Comparison of ENCODE assay signal across 17 cellular contexts in genomic region chr12:77796775-77797174, GRCh38. TPM values are rescaled to one million over a fixed set of nuclear protein-coding genes. Genes with fewer than 3 reads are reported as not detected.
DNase-seq lines count a peak whose midpoint lies in the region; ATAC-seq and TF ChIP-seq lines count a peak whose summit lies in the region.
"Had no signal": no experiment of that assay in that cellular context is flagged by ENCODE, and none has a peak within 500 bp of the region (broad histone marks: within the 10 kb centered on the region; RNA-seq: fewer than 3 reads in every experiment).

No MANE protein-coding gene starts in this region.

- no peak overlapping the region for H2BK15ac ChIP-seq in IMR-90 (ENCODE audit: low read depth, low read length)

- TF ChIP-seq CTCF in IMR-90 (conservative IDR thresholded peaks at IDR 0.05; ENCODE audit: low read depth, low read length): no peak
- TF ChIP-seq CTCF in mammary epithelial cell (conservative IDR thresholded peaks at IDR 0.05 in 1 of 2, IDR thresholded peaks at IDR 0.05 in 1 of 2; ENCODE audit: extremely low read depth in 1 of 2, insufficient read depth in 1 of 2, low read depth in 1 of 2, low read length in 2 of 2): no peak

- H3K36me3 ChIP-seq in IMR-90 (ENCODE audit: control insufficient read depth, insufficient read depth, low read length) (no peaks in the 10 kb centered on the region), mammary epithelial cell (ENCODE audit: insufficient read depth, low read length) (no peaks in the 10 kb centered on the region)
- H3K36me3 ChIP-seq: gastrocnemius medialis, vagina had no signal

- H3K4me3 ChIP-seq in IMR-90 (ENCODE audit: insufficient read depth, low read depth, low read length) (no peak overlapping the region), mammary epithelial cell (replicated peaks in 1 of 3; ENCODE audit: insufficient read depth in 1 of 3, low read depth in 2 of 3, low read length in 3 of 3) (no peak overlapping the region)
- H3K4me3 ChIP-seq: gastrocnemius medialis, lung, PC-9, vagina had no signal

- no peak for TF ChIP-seq RAD21 in IMR-90 (IDR thresholded peaks at IDR 0.05; ENCODE audit: low read length)

- H3K27ac ChIP-seq in IMR-90 (ENCODE audit: insufficient read depth, low read length) (no peak overlapping the region), mammary epithelial cell (ENCODE audit: insufficient read depth, low read depth, low read length) (no peak overlapping the region)
- H3K27ac ChIP-seq: gastrocnemius medialis, PC-9, vagina had no signal

- H2BK5ac ChIP-seq in IMR-90 (ENCODE audit: low read depth, low read length, poor library complexity, severe bottlenecking): no peak overlapping the region

- no peak overlapping the region for H2AK5ac ChIP-seq in IMR-90 (ENCODE audit: low read depth, low read length)

- H3K9ac ChIP-seq in IMR-90 (ENCODE audit: low read depth, low read length) (no peak overlapping the region), mammary epithelial cell (ENCODE audit: insufficient read depth, low read length) (no peak overlapping the region)

- in situ Hi-C loops in IMR-90 (cut with MboI; ENCODE audit: low sequenced_read_pairs) (no loop called here), mammary epithelial cell (cut with MboI; ENCODE audit: low sequenced_read_pairs in 2 of 2) (no loop called here)

- H3K9me3 ChIP-seq in IMR-90 (ENCODE audit: control insufficient read depth, insufficient read depth, low read length) (no peaks in the 10 kb centered on the region), mammary epithelial cell (replicated peaks; ENCODE audit: insufficient read depth, low read length) (no peaks in the 10 kb centered on the region)
- H3K9me3 ChIP-seq: gastrocnemius medialis, vagina had no signal

- no peak for TF ChIP-seq POLR2A in IMR-90 (IDR thresholded peaks at IDR 0.05; ENCODE audit: low read depth, low read length)

- dilution Hi-C loops in IMR-90 (cut with HindIII; ENCODE audit: low sequenced_read_pairs, unreplicated experiment) (no loop called here), mammary epithelial cell (cut with HindIII; ENCODE audit: low sequenced_read_pairs) (no loop called here)

- no peak overlapping the region for H4K8ac ChIP-seq in IMR-90 (ENCODE audit: low read depth in 2 of 2, low read length in 2 of 2)

- H4K5ac ChIP-seq in IMR-90 (ENCODE audit: low read depth, low read length): no peak overlapping the region

- H2AFZ ChIP-seq in IMR-90 (replicated peaks; ENCODE audit: low read length, poor library complexity) (no peak overlapping the region), mammary epithelial cell (ENCODE audit: low read depth, low read length) (no peak overlapping the region)
- H2AFZ ChIP-seq: PC-9 had no signal

- H4K20me1 ChIP-seq in IMR-90 (ENCODE audit: insufficient read depth, low read length): no peaks in the 10 kb centered on the region
- no peaks in the 10 kb centered on the region for H4K20me1 ChIP-seq in mammary epithelial cell (ENCODE audit: insufficient read depth, low read length)

- POLR2A ChIA-PET in IMR-90 (lab: Charles Lee; ENCODE audit: unreplicated experiment): interaction anchor here (0.5 kb wide), 1 partner anchor 131 kb away, joined by 4 read pairs; no protein-coding TSS in a partner anchor

- BruUV-seq in IMR-90 (replicated peaks; lab: Mats Ljungman, UMichigan): no TSS peak
- BruUV-seq in mammary epithelial cell (replicated peaks; lab: Mats Ljungman, UMichigan): no TSS peak

- H3K4me2 ChIP-seq in IMR-90 (ENCODE audit: low read depth, low read length) (no peak overlapping the region), mammary epithelial cell (ENCODE audit: insufficient read depth, low read depth, low read length) (no peak overlapping the region)
- H3K4me2 ChIP-seq: PC-9 had no signal

- H3K18ac ChIP-seq in IMR-90 (ENCODE audit: low read depth, low read length): no peak overlapping the region

- no peak overlapping the region for H3K23ac ChIP-seq in IMR-90 (ENCODE audit: low read depth, low read length)

- H3K27me3 ChIP-seq in IMR-90 (ENCODE audit: control insufficient read depth, insufficient read depth, low read length): no peaks in the 10 kb centered on the region
- no peaks in the 10 kb centered on the region for H3K27me3 ChIP-seq in mammary epithelial cell (ENCODE audit: insufficient read depth, low read length)
- H3K27me3 ChIP-seq: gastrocnemius medialis, vagina had no signal

- CTCF ChIA-PET in IMR-90 (lab: Yijun Ruan, JAX) (no interaction called here), mammary epithelial cell (lab: Charles Lee; ENCODE audit: low non-redundant PET) (no interaction called here)

- DNase-seq in AG08396 (ENCODE audit: low spot score) (peak; percentile 4), IMR-90 (peak; percentile 40), mammary epithelial cell (peak; percentile 41), iris pigment epithelial cell (ENCODE audit: low read depth) (peak; percentile 82), UCSD-AML1 (lab: John Stamatoyannopoulos, UW; ENCODE audit: unreplicated experiment) (no peak), cerebellum (ENCODE audit: low spot score) (no peak)
- DNase-seq in activated CD4-positive, alpha-beta T cell treated with anti-CD3 and anti-CD28 coated beads, Interleukin-2, amount 50 U/mL, for 1 hour: no peak
- DNase-seq: activated CD8-positive, alpha-beta memory T cell treated with anti-CD3 and anti-CD28 coated beads for 24 hours; amygdala; gastrocnemius medialis; natural killer cell; NCI-H1930; NCI-H524 treated with DMSO at 0.1 percent for 48 hours; PC-9 had no signal

- H3K79me1 ChIP-seq in IMR-90 (ENCODE audit: low read depth in 1 of 2, low read length in 2 of 2): no peaks in the 10 kb centered on the region

- H4K91ac ChIP-seq in IMR-90 (ENCODE audit: insufficient read depth, low read depth, low read length): no peak overlapping the region

- H2AK9ac ChIP-seq in IMR-90 (replicated peaks; ENCODE audit: low read depth, low read length, poor library complexity): no peak overlapping the region

- H3K4ac ChIP-seq in IMR-90 (ENCODE audit: low read depth, low read length): no peak overlapping the region

- H3K79me2 ChIP-seq in mammary epithelial cell (ENCODE audit: insufficient read depth, low read length): no peaks in the 10 kb centered on the region

- H2BK20ac ChIP-seq in IMR-90 (ENCODE audit: low read depth, low read length): no peak overlapping the region

- no peaks in the 10 kb centered on the region for H3K9me1 ChIP-seq in IMR-90 (ENCODE audit: insufficient read depth, low read length)

- intact Hi-C loops in IMR-90 (cut with micrococcal nuclease) (no loop called here), mammary epithelial cell (cut with micrococcal nuclease) (no loop called here)

- WGBS in IMR-90 (ENCODE audit: extremely low coverage in 2 of 2, insufficient read length in 1 of 2), 2 experiments: no CpG with 5 or more reads among the region's 1 CpG
- WGBS in mammary epithelial cell (ENCODE audit: low coverage, missing lambda C conversion rate): 79% methylated on average over 1 of the region's 1 CpG

- H3K56ac ChIP-seq in IMR-90 (ENCODE audit: extremely low read depth, insufficient read depth, low read length): no peak overlapping the region

- no peak overlapping the region for H3K14ac ChIP-seq in IMR-90 (replicated peaks; ENCODE audit: low read depth, low read length)

- no peak overlapping the region for H2BK120ac ChIP-seq in IMR-90 (ENCODE audit: low read depth, low read length)

- ATAC-seq in IMR-90 (ENCODE audit: low read depth) (peak; percentile 57; the same call in 1 of the 2 replicates), HG02571 (IDR thresholded peaks at IDR 0.05; ENCODE audit: unreplicated experiment) (no peak)
- ATAC-seq: gastrocnemius medialis, natural killer cell had no signal

- H3K4me1 ChIP-seq in IMR-90 (ENCODE audit: control insufficient read depth, insufficient read depth, low read length) (no peaks in the 10 kb centered on the region), mammary epithelial cell (ENCODE audit: insufficient read depth, low read length) (no peaks in the 10 kb centered on the region)
- H3K4me1 ChIP-seq: gastrocnemius medialis, vagina had no signal

TF ChIP-seq in IMR-90, 13 proteins besides CTCF, POLR2A, EP300 and RAD21 (continues in another document):
- TF ChIP-seq NFE2L2 (IDR thresholded peaks at IDR 0.05; ENCODE audit: low read depth, low read length) (no peak), ELK1 (IDR thresholded peaks at IDR 0.05; ENCODE audit: borderline replicate concordance, low read depth, low read length) (no peak), BHLHE40 (IDR thresholded peaks at IDR 0.05; ENCODE audit: low read depth, low read length) (no peak), MAZ (IDR thresholded peaks at IDR 0.05; ENCODE audit: borderline replicate concordance, low read depth, low read length) (no peak), SMC3 (IDR thresholded peaks at IDR 0.05; ENCODE audit: low read depth, low read length) (no peak), RFX5 (IDR thresholded peaks at IDR 0.05; ENCODE audit: low read depth, low read length) (no peak), RCOR1 (IDR thresholded peaks at IDR 0.05; ENCODE audit: insufficient replicate concordance, low read length) (no peak), FOS (IDR thresholded peaks at IDR 0.05; ENCODE audit: low read depth, low read length) (no peak), CEBPB (IDR thresholded peaks at IDR 0.05; ENCODE audit: low read depth, low read length) (no peak), MAFK (IDR thresholded peaks at IDR 0.05; ENCODE audit: low read depth, low read length) (no peak), USF2 (IDR thresholded peaks at IDR 0.05; ENCODE audit: low read depth, low read length) (no peak)

RNA-seq across cellular contexts. Expression of gene NAV3, which starts 33.9 kb away (rescaled TPM):
- total RNA-seq in IMR-90 (2012; rRNA removed) (98.3 and 106 TPM in 2 replicates), mammary epithelial cell (10 to 100 TPM in 1 of 2 donors, 1 to 10 TPM in 1; 2.8 to 25.0 TPM), cerebellum (132 TPM)
- polyA plus RNA-seq in IMR-90 (2012; rRNA removed) (24.3 and 25.5 TPM in 2 replicates), mammary epithelial cell (11.2 TPM)
- polyA plus RNA-seq in IMR-90 (2012; cell fraction: cytosol; rRNA removed): 4.9 and 5.4 TPM in 2 replicates
- 16.1 and 63.9 TPM in 2 replicates for polyA plus RNA-seq in IMR-90 (2012; cell fraction: nucleus; rRNA removed; ENCODE audit: low replicate concordance)
- polyA minus RNA-seq in mammary epithelial cell: 115 TPM
- total RNA-seq: natural killer cell had no signal

Comparison
In these comparisons a context has a peak if more than half of its experiments do, and no peak if none do; other contexts are left out.
1. DNase-seq: peak in AG08396 (single experiment), IMR-90 (single experiment), mammary epithelial cell (single experiment) and iris pigment epithelial cell (single experiment); none in UCSD-AML1 (single experiment), activated CD4-positive, alpha-beta T cell treated with anti-CD3 and anti-CD28 coated beads, Interleukin-2, amount 50 U/mL, for 1 hour (single experiment) and cerebellum (single experiment).